Comparison of ENCODE assay signal across 1 cellular context in genomic region chr3:55538158-55538557, GRCh38.
TF ChIP-seq lines count a peak whose summit lies in the region.

No MANE protein-coding gene starts in this region.

TF ChIP-seq in HepG2, 621 proteins besides CTCF, POLR2A, EP300 and RAD21 (continued from another document):
- TF ChIP-seq MAFF (IDR thresholded peaks at IDR 0.05; ENCODE audit: low read depth, low read length), result no peak
- no peak for TF ChIP-seq GMEB1 (CRISPR knock-in tag; IDR thresholded peaks at IDR 0.05; ENCODE audit: borderline replicate concordance)
- no peak for TF ChIP-seq REXO4 (CRISPR knock-in tag; IDR thresholded peaks at IDR 0.05; ENCODE audit: borderline replicate concordance)
- TF ChIP-seq REST (IDR thresholded peaks at IDR 0.05; ENCODE audit: borderline replicate concordance in 1 of 2, low read depth in 1 of 2, low read length in 2 of 2), result no peak
- TF ChIP-seq ZFP41 (CRISPR knock-in tag; IDR thresholded peaks at IDR 0.05; ENCODE audit: borderline replicate concordance), result no peak
